ENCODE assay signal across 29 cellular contexts in the genomic region with DNA sequence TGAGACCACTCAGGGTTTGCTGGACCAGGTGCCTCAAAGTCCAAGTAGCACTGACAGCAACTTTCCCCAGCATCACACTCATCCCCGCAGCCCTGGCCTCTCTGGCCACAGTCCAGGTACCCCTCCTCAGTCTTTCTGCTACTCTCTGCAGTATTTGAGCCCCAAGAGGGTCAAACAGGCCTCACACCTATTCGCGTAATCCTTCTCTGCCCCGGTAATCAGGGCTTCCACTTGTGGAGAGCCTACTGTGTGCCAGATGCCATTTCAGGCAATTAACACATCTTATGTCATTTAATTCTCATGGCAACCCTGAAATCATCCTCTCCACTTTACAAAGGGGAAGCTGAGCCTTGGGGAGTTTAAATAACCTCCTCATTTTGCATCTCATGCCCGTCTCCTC.
"Had no signal": no experiment of that assay in that cellular context is flagged by ENCODE, and none has a peak within 500 bp of the region (broad histone marks: within the 10 kb centered on the region; RNA-seq: fewer than 3 reads in every experiment).

No MANE protein-coding gene starts in this region.

- H3K4me3 Mint-ChIP-seq: activated B cell treated with CpG ODN at 0.5 μM for 24 hours; activated CD8-positive, alpha-beta T cell treated with anti-CD3 and anti-CD28 coated beads for 36 hours; activated naive CD4-positive, alpha-beta T cell treated with anti-CD3 and anti-CD28 coated beads, Interleukin-2, amount 50 U/mL, for 24 hours; activated naive CD8-positive, alpha-beta T cell treated with anti-CD3 and anti-CD28 coated beads, Interleukin-2, amount 50 U/mL, for 24 hours; activated T-cell treated with anti-CD3 and anti-CD28 coated beads, Interleukin-2, amount 50 U/mL, for 4 hours; activated T-helper 17 cell treated with anti-CD3 and anti-CD28 coated beads, Interleukin-2, amount 50 U/mL, for 72 hours; effector memory CD8-positive, alpha-beta T cell; naive thymus-derived CD4-positive, alpha-beta T cell; neural crest cell; stimulated activated naive B cell treated with anti-CD40 and anti-IgM and Interleukin-4, amounts not matched to agents 10 μg/mL and 1 μg/mL and 100 μg/mL, for 72 hours had no signal

- H3K9me3 Mint-ChIP-seq: activated B cell treated with CpG ODN at 0.5 μM for 24 hours; activated CD8-positive, alpha-beta T cell treated with anti-CD3 and anti-CD28 coated beads for 36 hours; activated naive CD4-positive, alpha-beta T cell treated with anti-CD3 and anti-CD28 coated beads, Interleukin-2, amount 50 U/mL, for 24 hours; activated naive CD8-positive, alpha-beta T cell treated with anti-CD3 and anti-CD28 coated beads, Interleukin-2, amount 50 U/mL, for 24 hours; activated T-cell treated with anti-CD3 and anti-CD28 coated beads, Interleukin-2, amount 50 U/mL, for 4 hours; activated T-helper 17 cell treated with anti-CD3 and anti-CD28 coated beads, Interleukin-2, amount 50 U/mL, for 72 hours; effector memory CD8-positive, alpha-beta T cell; neural crest cell had no signal

- H3K4me3 ChIP-seq: gastroesophageal sphincter, hepatocyte, right atrium auricular region, smooth muscle cell, tibial nerve had no signal

- H2AFZ ChIP-seq: hepatocyte, parathyroid adenoma had no signal

- H3K79me2 ChIP-seq: hepatocyte, parathyroid adenoma had no signal

- H3K4me1 Mint-ChIP-seq: activated B cell treated with CpG ODN at 0.5 μM for 24 hours; activated T-helper 17 cell treated with anti-CD3 and anti-CD28 coated beads, Interleukin-2, amount 50 U/mL, for 72 hours; neural crest cell; stimulated activated naive B cell treated with anti-CD40 and anti-IgM and Interleukin-4, amounts not matched to agents 10 μg/mL and 1 μg/mL and 100 μg/mL, for 72 hours had no signal

- H3K4me2 ChIP-seq: hepatocyte, smooth muscle cell had no signal

- DNase-seq: activated B cell treated with CpG ODN at 0.5 μM for 24 hours; activated CD4-positive, alpha-beta T cell treated with anti-CD3 and anti-CD28 coated beads, Interleukin-2, amount 50 U/mL, for 1 hour; activated CD8-positive, alpha-beta T cell treated with anti-CD3 and anti-CD28 coated beads for 36 hours; activated naive CD8-positive, alpha-beta T cell treated with anti-CD3 and anti-CD28 coated beads, Interleukin-2, amount 50 U/mL, for 24 hours; activated T-cell treated with anti-CD3 and anti-CD28 coated beads, Interleukin-2, amount 50 U/mL, for 4 hours; amygdala; caudate nucleus; cortex of kidney; effector memory CD8-positive, alpha-beta T cell; erythroblast; islet precursor cell; left colon; midbrain; naive thymus-derived CD4-positive, alpha-beta T cell; occipital lobe; stimulated activated CD4-positive, alpha-beta T cell treated with anti-CD3 and anti-CD28 coated beads, Interleukin-1b, Interleukin-23, amount 100 ng/mL, for 48 hours; stimulated activated CD4-positive, alpha-beta T cell treated with anti-CD3 and anti-CD28 coated beads, Interleukin-4, amount 100 ng/mL, for 4 hours; stimulated activated CD8-positive, alpha-beta memory T cell treated with anti-CD3 and anti-CD28 coated beads, Interleukin-4, amount 100 ng/mL, for 48 hours; stimulated activated naive B cell treated with anti-CD40 and anti-IgM and Interleukin-4, amounts not matched to agents 10 μg/mL and 1 μg/mL and 100 μg/mL, for 72 hours; T-helper 2 cell had no signal

- ATAC-seq: activated CD8-positive, alpha-beta T cell treated with anti-CD3 and anti-CD28 coated beads for 36 hours; activated naive CD8-positive, alpha-beta T cell treated with anti-CD3 and anti-CD28 coated beads, Interleukin-2, amount 50 U/mL, for 24 hours; activated T-cell treated with anti-CD3 and anti-CD28 coated beads, Interleukin-2, amount 50 U/mL, for 4 hours; activated T-helper 17 cell treated with anti-CD3 and anti-CD28 coated beads, Interleukin-2, amount 50 U/mL, for 72 hours; effector memory CD8-positive, alpha-beta T cell; gastroesophageal sphincter; left colon; naive thymus-derived CD4-positive, alpha-beta T cell; stimulated activated naive B cell treated with anti-CD40 and anti-IgM and Interleukin-4, amounts not matched to agents 10 μg/mL and 1 μg/mL and 100 μg/mL, for 72 hours had no signal

- H3K27me3 ChIP-seq: hepatocyte, right atrium auricular region, tibial nerve had no signal

- H3K36me3 Mint-ChIP-seq: activated naive CD4-positive, alpha-beta T cell treated with anti-CD3 and anti-CD28 coated beads, Interleukin-2, amount 50 U/mL, for 24 hours; naive thymus-derived CD4-positive, alpha-beta T cell; stimulated activated naive B cell treated with anti-CD40 and anti-IgM and Interleukin-4, amounts not matched to agents 10 μg/mL and 1 μg/mL and 100 μg/mL, for 72 hours had no signal

- H3K9me3 ChIP-seq: gastroesophageal sphincter, right atrium auricular region, tibial nerve had no signal

- H3K36me3 ChIP-seq: gastroesophageal sphincter, right atrium auricular region, tibial nerve had no signal

- H3K4me1 ChIP-seq: gastroesophageal sphincter, right atrium auricular region, tibial nerve had no signal

- H3K9ac ChIP-seq: parathyroid adenoma had no signal

- H3K27ac Mint-ChIP-seq: activated B cell treated with CpG ODN at 0.5 μM for 24 hours; activated CD8-positive, alpha-beta T cell treated with anti-CD3 and anti-CD28 coated beads for 36 hours; activated naive CD4-positive, alpha-beta T cell treated with anti-CD3 and anti-CD28 coated beads, Interleukin-2, amount 50 U/mL, for 24 hours; activated naive CD8-positive, alpha-beta T cell treated with anti-CD3 and anti-CD28 coated beads, Interleukin-2, amount 50 U/mL, for 24 hours; activated T-helper 17 cell treated with anti-CD3 and anti-CD28 coated beads, Interleukin-2, amount 50 U/mL, for 72 hours; effector memory CD8-positive, alpha-beta T cell; naive thymus-derived CD4-positive, alpha-beta T cell; stimulated activated naive B cell treated with anti-CD40 and anti-IgM and Interleukin-4, amounts not matched to agents 10 μg/mL and 1 μg/mL and 100 μg/mL, for 72 hours had no signal

- H3K27ac ChIP-seq: gastroesophageal sphincter, hepatocyte, parathyroid adenoma, right atrium auricular region, tibial nerve had no signal
